8 cellular contexts compared by ENCODE assay signal in genomic region chr7:143287935-143288826, GRCh38. TPM values are rescaled to one million over a fixed set of nuclear protein-coding genes. Genes with fewer than 3 reads are reported as not detected.
DNase-seq lines count a peak whose midpoint lies in the region; ATAC-seq and TF ChIP-seq lines count a peak whose summit lies in the region.

TSS of gene CASP2 (plus strand) at chr7:143288351. CDS start at chr7:143288456, 105 bp downstream.

- no peaks in the 10 kb centered on the region for H3K9me3 ChIP-seq in T-helper 17 cell (ENCODE audit: control insufficient read depth, low read length, poor library complexity, severe bottlenecking)
- no peaks in the 10 kb centered on the region for H3K9me3 ChIP-seq in psoas muscle

- H3K4me3 ChIP-seq in psoas muscle (peak within 1 kb of the TSS; percentile 99), urinary bladder (ENCODE audit: low read depth, low read length) (peak within 1 kb of the TSS; percentile 76)

- TF ChIP-seq CTCF in psoas muscle (IDR thresholded peaks at IDR 0.05), result peak; percentile 38

- peaks cover 5% of the 10 kb centered on the region for H3K36me3 Mint-ChIP-seq in T-helper 17 cell (ENCODE audit: low read depth)

- peak within 1 kb of the TSS; percentile 96 for H3K4me3 Mint-ChIP-seq in T-helper 17 cell

- H3K27me3 Mint-ChIP-seq in T-helper 17 cell, result no peaks in the 10 kb centered on the region

- H3K36me3 ChIP-seq in psoas muscle (ENCODE audit: insufficient read depth in 1 of 2, low read depth in 1 of 2) (peaks cover under 1 to 23% of the 10 kb centered on the region in 2 donors), urinary bladder (ENCODE audit: insufficient read depth) (no peaks in the 10 kb centered on the region)

- H3K27ac Mint-ChIP-seq in T-helper 17 cell, result peak within 1 kb of the TSS; percentile 49

- H3K4me1 ChIP-seq in psoas muscle, result peaks cover 17% of the 10 kb centered on the region
- H3K4me1 ChIP-seq in urinary bladder (ENCODE audit: insufficient read depth), result peaks cover 3% of the 10 kb centered on the region

- H3K27me3 ChIP-seq in psoas muscle (ENCODE audit: insufficient read depth in 3 of 3, low read length in 2 of 3), result no peaks in the 10 kb centered on the region

- H3K4me1 Mint-ChIP-seq in T-helper 17 cell, result peaks cover 51% of the 10 kb centered on the region

- intact Hi-C loops in left ventricle myocardium superior (cut with micrococcal nuclease), result no loop called here
- intact Hi-C loops in psoas muscle (cut with DNase I), result no loop called here

- 1 to 3% (median 2%) methylated on average over 68 to 84 of the region's 84 CpGs for WGBS in psoas muscle, 3 donors
- WGBS in urinary bladder, result 2% methylated on average over 84 of the region's 84 CpGs

- peak; percentile 91 for ATAC-seq in GM18502 (IDR thresholded peaks at IDR 0.05; ENCODE audit: poor library complexity, unreplicated experiment)
- ATAC-seq in HG02943 (IDR thresholded peaks at IDR 0.05; ENCODE audit: low read depth, unreplicated experiment), result peak; percentile 87
- peak; percentile 96 for ATAC-seq in T-helper 17 cell
- peak; percentile 98 for ATAC-seq in left ventricle myocardium superior
- peak; percentile 98 to 99 (median 98) for ATAC-seq in psoas muscle

- DNase-seq in NCI-H187 (lab: John Stamatoyannopoulos, UW), result peak; percentile 95 to 96
- peak; percentile 99 to 100 (median 100) for DNase-seq in T-helper 17 cell
- peak; percentile 99 for DNase-seq in left ventricle myocardium superior
- DNase-seq in psoas muscle, result peak; percentile 99

- H3K27ac ChIP-seq in angular gyrus (ENCODE audit: low read depth, low read length), result peak within 1 kb of the TSS; percentile 89
- peak within 1 kb of the TSS; percentile 91 for H3K27ac ChIP-seq in psoas muscle
- peak within 1 kb of the TSS; percentile 61 for H3K27ac ChIP-seq in urinary bladder (ENCODE audit: low read depth)

RNA-seq across cellular contexts. Expression of gene CASP2, which starts in this region (rescaled TPM):
- total RNA-seq in T-helper 17 cell (10 to 100 TPM; 49.3 to 52.5 TPM), left ventricle myocardium superior (12.6 TPM), psoas muscle (1 to 10 TPM; 3.2 to 7.6 (median 4.7) TPM), urinary bladder (22.0 TPM)
- polyA plus RNA-seq in psoas muscle (1 to 10 TPM; 1.4 to 4.3 (median 2.0) TPM), urinary bladder (7.5 TPM)

Comparison
In these comparisons a context has a peak if more than half of its experiments do, and no peak if none do; other contexts are left out.
1. Peak in every context shown above with its lines: DNase-seq, ATAC-seq, H3K4me3 ChIP-seq and H3K27ac ChIP-seq.